Comparison of ENCODE assay signal across 10 cellular contexts in the genomic region with DNA sequence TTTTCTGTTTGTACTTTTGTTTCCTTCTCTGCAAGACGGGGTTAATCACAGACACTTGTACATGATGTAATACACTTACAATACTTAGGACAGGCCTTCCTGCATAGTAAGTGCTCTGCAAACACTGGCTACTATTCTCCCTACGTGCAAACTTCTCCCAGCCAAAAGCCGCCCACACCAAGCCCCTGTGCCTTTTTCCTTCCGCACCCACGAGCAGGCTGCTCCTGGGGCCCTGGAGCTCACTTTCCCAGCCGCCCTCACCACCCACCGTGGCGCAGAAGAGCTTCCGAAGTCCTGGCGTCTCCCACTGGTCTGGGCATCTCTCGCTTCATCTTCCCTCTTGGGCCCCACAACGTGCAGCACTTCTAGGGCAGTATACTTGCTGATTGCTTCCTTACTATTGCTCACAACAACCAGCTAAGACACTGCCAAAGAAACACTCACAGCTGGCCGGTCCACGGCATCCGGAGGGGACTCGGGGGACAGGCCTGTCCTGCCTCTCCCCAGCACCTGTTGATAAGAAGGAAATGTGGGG. TPM values are rescaled to one million over a fixed set of nuclear protein-coding genes. Genes with fewer than 3 reads are reported as not detected.
DNase-seq lines count a peak whose midpoint lies in the region; ATAC-seq and TF ChIP-seq lines count a peak whose summit lies in the region.
"Had no signal": no experiment of that assay in that cellular context is flagged by ENCODE, and none has a peak within 500 bp of the region (broad histone marks: within the 10 kb centered on the region; RNA-seq: fewer than 3 reads in every experiment).

No MANE protein-coding gene starts in this region.

- H3K4me1 Mint-ChIP-seq in brain = peaks cover 38% of the 10 kb centered on the region
- H3K4me1 Mint-ChIP-seq: activated naive CD4-positive, alpha-beta T cell treated with anti-CD3 and anti-CD28 coated beads, Interleukin-2, amount 50 U/mL, for 24 hours had no signal

- DNase-seq in GM03348 (ENCODE audit: low spot score) = peak; percentile 52
- peak; percentile 54 to 66 for DNase-seq in left lung
- DNase-seq in COLO668 (lab: John Stamatoyannopoulos, UW; ENCODE audit: unreplicated experiment) = no peak
- DNase-seq in hippocampal formation (lab: John Stamatoyannopoulos, UW) = no peak
- DNase-seq: SK-N-SH had no signal

- H3K9ac ChIP-seq in stomach smooth muscle (ENCODE audit: low read length in 2 of 2) = no peak overlapping the region
- H3K9ac ChIP-seq: SK-N-SH had no signal

- peaks cover 18 to 28% of the 10 kb centered on the region in 2 donors for H3K4me1 ChIP-seq in left lung
- peaks cover 12% of the 10 kb centered on the region for H3K4me1 ChIP-seq in stomach smooth muscle (ENCODE audit: control insufficient read depth, insufficient read depth, low read length)

- H3K4me3 ChIP-seq in left lung (no peak overlapping the region), stomach smooth muscle (ENCODE audit: low read length in 2 of 2) (no peak overlapping the region)

- peaks cover 7% of the 10 kb centered on the region for H3K36me3 Mint-ChIP-seq in brain
- H3K36me3 Mint-ChIP-seq: activated naive CD4-positive, alpha-beta T cell treated with anti-CD3 and anti-CD28 coated beads, Interleukin-2, amount 50 U/mL, for 24 hours had no signal

- peaks cover 0 to 9% of the 10 kb centered on the region in 2 donors for H3K36me3 ChIP-seq in left lung
- peaks cover 0 to 4% of the 10 kb centered on the region in 2 donors for H3K36me3 ChIP-seq in stomach smooth muscle (ENCODE audit: control insufficient read depth in 2 of 2, insufficient read depth in 2 of 2, low read length in 2 of 2)

- H3K27ac ChIP-seq in left lung (peak overlapping the region; percentile 70 to 73), stomach smooth muscle (ENCODE audit: low read length) (peak overlapping the region; percentile 66)

- H3K27me3 Mint-ChIP-seq in brain = no peaks in the 10 kb centered on the region
- H3K27me3 Mint-ChIP-seq: activated naive CD4-positive, alpha-beta T cell treated with anti-CD3 and anti-CD28 coated beads, Interleukin-2, amount 50 U/mL, for 24 hours had no signal

- H3K4me3 Mint-ChIP-seq in brain = peak overlapping the region in 3 of 5 experiments; percentile 2 to 44 (median 35)
- H3K4me3 Mint-ChIP-seq: activated naive CD4-positive, alpha-beta T cell treated with anti-CD3 and anti-CD28 coated beads, Interleukin-2, amount 50 U/mL, for 24 hours had no signal

- TF ChIP-seq CTCF in brain (conservative IDR thresholded peaks at IDR 0.05) (no peak), left lung (IDR thresholded peaks at IDR 0.05) (no peak)

- no peaks in the 10 kb centered on the region for H3K9me3 Mint-ChIP-seq in brain
- H3K9me3 Mint-ChIP-seq: activated naive CD4-positive, alpha-beta T cell treated with anti-CD3 and anti-CD28 coated beads, Interleukin-2, amount 50 U/mL, for 24 hours had no signal

- intact Hi-C loops in left lung (cut with DNase I) = no loop called here

- H3K9me3 ChIP-seq in left lung (no peaks in the 10 kb centered on the region), stomach smooth muscle (ENCODE audit: control insufficient read depth in 2 of 2, low read length in 2 of 2) (no peaks in the 10 kb centered on the region)
- H3K9me3 ChIP-seq: SK-N-SH had no signal

- ATAC-seq in left lung (peak; percentile 85), HG03457 (IDR thresholded peaks at IDR 0.05; ENCODE audit: unreplicated experiment) (no peak), GM18909 (IDR thresholded peaks at IDR 0.05; ENCODE audit: poor library complexity, unreplicated experiment) (no peak)

- H3K27me3 ChIP-seq in left lung = no peaks in the 10 kb centered on the region
- H3K27me3 ChIP-seq in stomach smooth muscle (ENCODE audit: control insufficient read depth in 1 of 2, insufficient read depth in 2 of 2, low read length in 2 of 2) = no peaks in the 10 kb centered on the region

- peak overlapping the region; percentile 40 to 95 (median 80) for H3K27ac Mint-ChIP-seq in brain
- H3K27ac Mint-ChIP-seq: activated naive CD4-positive, alpha-beta T cell treated with anti-CD3 and anti-CD28 coated beads, Interleukin-2, amount 50 U/mL, for 24 hours had no signal

RNA-seq across cellular contexts. Expression of a gene that starts 22.5 kb away (rescaled TPM):
- 0.15 TPM for polyA plus RNA-seq in brain (ENCODE audit: insufficient read depth, low read depth, low replicate concordance)
- total RNA-seq in left lung = 10 to 100 TPM; 18.8 to 23.0 TPM

Comparison
In these comparisons a context has a peak if more than half of its experiments do, and no peak if none do; other contexts are left out.
1. DNase-seq: peak in GM03348 (single experiment) and left lung (2 of 2); none in COLO668 (single experiment) and hippocampal formation (0 of 2).